In genomic region chr2:235610696-235611257, GRCh38 we compare ENCODE assay signal across 24 cellular contexts.
"Had no signal": no experiment of that assay in that cellular context is flagged by ENCODE, and none has a peak within 500 bp of the region (broad histone marks: within the 10 kb centered on the region; RNA-seq: fewer than 3 reads in every experiment).

No MANE protein-coding gene starts in this region.

- H3K27me3 ChIP-seq: ascending aorta, breast epithelium, gastrocnemius medialis, neutrophil, thyroid gland had no signal

- ATAC-seq: activated CD8-positive, alpha-beta T cell treated with anti-CD3 and anti-CD28 coated beads, Interleukin-2, amount 10 ng/mL, durations not matched to agents 7 days and 5 days; activated naive CD8-positive, alpha-beta T cell treated with anti-CD3 and anti-CD28 coated beads, Interleukin-2, amount 50 U/mL, for 24 hours; activated T-cell treated with anti-CD3 and anti-CD28 coated beads, Interleukin-2, amount 50 U/mL, for 4 hours; gastrocnemius medialis; naive thymus-derived CD4-positive, alpha-beta T cell; stimulated activated memory B cell treated with anti-CD40 and anti-IgM and Interleukin-4, amounts not matched to agents 10 μg/mL and 1 μg/mL and 100 μg/mL, for 72 hours had no signal

- H3K27me3 Mint-ChIP-seq: activated CD4-positive, alpha-beta T cell treated with anti-CD3 and anti-CD28 coated beads, Interleukin-2, amount 10 ng/mL, durations not matched to agents 7 days and 5 days had no signal

- H3K9ac ChIP-seq: parathyroid adenoma had no signal

- H3K4me1 ChIP-seq: breast epithelium had no signal

- DNase-seq: activated CD4-positive, alpha-beta T cell treated with anti-CD3 and anti-CD28 coated beads, Interleukin-2, amount 10 ng/mL, durations not matched to agents 7 days and 5 days; activated CD8-positive, alpha-beta memory T cell treated with anti-CD3 and anti-CD28 coated beads, Interleukin-2, amount 50 U/mL, for 4 hours; activated CD8-positive, alpha-beta T cell treated with anti-CD3 and anti-CD28 coated beads, Interleukin-2, amount 10 ng/mL, durations not matched to agents 7 days and 5 days; activated effector memory CD4-positive, alpha-beta T cell treated with Interleukin-2 at 50 U/mL for 16 hours; activated naive CD4-positive, alpha-beta T cell treated with anti-CD3 and anti-CD28 coated beads, Interleukin-2, amount 10 ng/mL, durations not matched to agents 7 days and 5 days; activated naive CD8-positive, alpha-beta T cell treated with anti-CD3 and anti-CD28 coated beads, Interleukin-2, amount 50 U/mL, for 24 hours; activated T-cell treated with anti-CD3 and anti-CD28 coated beads, Interleukin-2, amount 50 U/mL, for 4 hours; cerebellar nuclear complex; cortex of kidney; effector CD4-positive, alpha-beta T cell; gastrocnemius medialis; immature natural killer cell; kidney glomerular epithelial cell; mesenchymal stem cell; naive thymus-derived CD4-positive, alpha-beta T cell; spleen; stimulated activated CD4-positive, alpha-beta T cell treated with anti-CD3 and anti-CD28 coated beads, Interleukin-4, amount 100 ng/mL, for 4 hours; T1000; thyroid gland had no signal

- H3K36me3 ChIP-seq: ascending aorta, breast epithelium, gastrocnemius medialis, neutrophil, spleen, thyroid gland had no signal

- H3K27ac ChIP-seq: ascending aorta, breast epithelium, gastrocnemius medialis, neutrophil, parathyroid adenoma, spleen, thyroid gland had no signal

- H3K4me3 Mint-ChIP-seq: activated CD4-positive, alpha-beta T cell treated with anti-CD3 and anti-CD28 coated beads, Interleukin-2, amount 10 ng/mL, durations not matched to agents 7 days and 5 days; activated CD8-positive, alpha-beta T cell treated with anti-CD3 and anti-CD28 coated beads, Interleukin-2, amount 10 ng/mL, durations not matched to agents 7 days and 5 days; activated naive CD4-positive, alpha-beta T cell treated with anti-CD3 and anti-CD28 coated beads, Interleukin-2, amount 10 ng/mL, durations not matched to agents 7 days and 5 days; activated naive CD8-positive, alpha-beta T cell treated with anti-CD3 and anti-CD28 coated beads, Interleukin-2, amount 50 U/mL, for 24 hours; activated T-cell treated with anti-CD3 and anti-CD28 coated beads, Interleukin-2, amount 50 U/mL, for 4 hours; immature natural killer cell; naive thymus-derived CD4-positive, alpha-beta T cell; stimulated activated memory B cell treated with anti-CD40 and anti-IgM and Interleukin-4, amounts not matched to agents 10 μg/mL and 1 μg/mL and 100 μg/mL, for 72 hours had no signal

- H3K9me3 Mint-ChIP-seq: activated CD4-positive, alpha-beta T cell treated with anti-CD3 and anti-CD28 coated beads, Interleukin-2, amount 10 ng/mL, durations not matched to agents 7 days and 5 days; activated naive CD4-positive, alpha-beta T cell treated with anti-CD3 and anti-CD28 coated beads, Interleukin-2, amount 10 ng/mL, durations not matched to agents 7 days and 5 days; activated naive CD8-positive, alpha-beta T cell treated with anti-CD3 and anti-CD28 coated beads, Interleukin-2, amount 50 U/mL, for 24 hours; activated T-cell treated with anti-CD3 and anti-CD28 coated beads, Interleukin-2, amount 50 U/mL, for 4 hours; immature natural killer cell; naive thymus-derived CD4-positive, alpha-beta T cell had no signal

- H3K4me3 ChIP-seq: ascending aorta, breast epithelium, gastrocnemius medialis, spleen, thyroid gland had no signal

- H3K4me1 Mint-ChIP-seq: activated CD4-positive, alpha-beta T cell treated with anti-CD3 and anti-CD28 coated beads, Interleukin-2, amount 10 ng/mL, durations not matched to agents 7 days and 5 days; activated naive CD4-positive, alpha-beta T cell treated with anti-CD3 and anti-CD28 coated beads, Interleukin-2, amount 10 ng/mL, durations not matched to agents 7 days and 5 days; immature natural killer cell; naive thymus-derived CD4-positive, alpha-beta T cell; stimulated activated memory B cell treated with anti-CD40 and anti-IgM and Interleukin-4, amounts not matched to agents 10 μg/mL and 1 μg/mL and 100 μg/mL, for 72 hours had no signal

- H3K9me3 ChIP-seq: ascending aorta, breast epithelium, gastrocnemius medialis, neutrophil, spleen, thyroid gland had no signal

- H2AFZ ChIP-seq: parathyroid adenoma had no signal

- H3K36me3 Mint-ChIP-seq: activated naive CD4-positive, alpha-beta T cell treated with anti-CD3 and anti-CD28 coated beads, Interleukin-2, amount 10 ng/mL, durations not matched to agents 7 days and 5 days; immature natural killer cell; naive thymus-derived CD4-positive, alpha-beta T cell; stimulated activated memory B cell treated with anti-CD40 and anti-IgM and Interleukin-4, amounts not matched to agents 10 μg/mL and 1 μg/mL and 100 μg/mL, for 72 hours had no signal

- H3K27ac Mint-ChIP-seq: activated CD4-positive, alpha-beta T cell treated with anti-CD3 and anti-CD28 coated beads, Interleukin-2, amount 10 ng/mL, durations not matched to agents 7 days and 5 days; activated CD8-positive, alpha-beta T cell treated with anti-CD3 and anti-CD28 coated beads, Interleukin-2, amount 10 ng/mL, durations not matched to agents 7 days and 5 days; activated naive CD4-positive, alpha-beta T cell treated with anti-CD3 and anti-CD28 coated beads, Interleukin-2, amount 10 ng/mL, durations not matched to agents 7 days and 5 days; activated naive CD8-positive, alpha-beta T cell treated with anti-CD3 and anti-CD28 coated beads, Interleukin-2, amount 50 U/mL, for 24 hours; naive thymus-derived CD4-positive, alpha-beta T cell; stimulated activated memory B cell treated with anti-CD40 and anti-IgM and Interleukin-4, amounts not matched to agents 10 μg/mL and 1 μg/mL and 100 μg/mL, for 72 hours had no signal
